In the genomic region with DNA sequence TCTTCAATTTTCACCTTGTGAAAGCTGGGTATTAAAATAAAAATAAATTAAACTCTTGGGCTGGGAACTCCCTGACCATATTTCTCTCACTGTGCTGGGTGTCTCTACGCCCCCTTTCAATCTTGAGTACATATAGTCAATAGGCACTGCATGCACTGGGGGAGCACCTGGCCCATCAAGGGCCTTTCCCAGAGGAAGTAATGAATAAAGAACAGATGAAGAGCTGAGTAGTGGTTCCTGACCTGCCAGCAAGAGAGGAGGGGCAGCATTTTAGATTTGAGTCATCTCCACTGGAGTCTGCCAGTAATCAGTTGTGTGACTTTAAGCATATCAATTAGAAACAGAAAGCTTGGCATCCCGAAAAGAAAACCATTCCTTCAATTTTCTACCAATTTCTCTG, we compare ENCODE assay signal across 8 cellular contexts. TPM values are rescaled to one million over a fixed set of nuclear protein-coding genes. Genes with fewer than 3 reads are reported as not detected.
DNase-seq lines count a peak whose midpoint lies in the region; ATAC-seq and TF ChIP-seq lines count a peak whose summit lies in the region.

No MANE protein-coding gene starts in this region.

- H3K4me1 ChIP-seq in heart right ventricle (peaks cover 0 to 33% (median 11%) of the 10 kb centered on the region in 9 donors), OCI-LY7 (ENCODE audit: insufficient read depth, low read length, poor library complexity, severe bottlenecking) (peaks cover 8% of the 10 kb centered on the region)

- H3K9me3 ChIP-seq in MG63, result no peaks in the 10 kb centered on the region
- H3K9me3 ChIP-seq in heart right ventricle, result no peaks in the 10 kb centered on the region
- no peaks in the 10 kb centered on the region for H3K9me3 ChIP-seq in OCI-LY7 (ENCODE audit: low read length)

- H3K27me3 ChIP-seq in MG63 (no peaks in the 10 kb centered on the region), heart right ventricle (no peaks in the 10 kb centered on the region)

- POLR2A ChIA-PET in OCI-LY7 (lab: Charles Lee), result no interaction called here

- no peak overlapping the region for H2AFZ ChIP-seq in OCI-LY7 (ENCODE audit: low read length)

- peak overlapping the region; percentile 41; the same call in 1 of the 2 replicates for H3K4me3 ChIP-seq in GM12864 (ENCODE audit: low read depth, low read length)
- H3K4me3 ChIP-seq in epithelial cell of proximal tubule (ENCODE audit: low read depth, low read length), result peak overlapping the region; percentile 16
- H3K4me3 ChIP-seq in MG63, result no peak overlapping the region
- H3K4me3 ChIP-seq in heart right ventricle, result no peak overlapping the region
- no peak overlapping the region for H3K4me3 ChIP-seq in OCI-LY7 (ENCODE audit: low read depth, low read length, poor library complexity, severe bottlenecking)

- DNase-seq in GM12864 (ENCODE audit: low read depth), result peak; percentile 72
- DNase-seq in epithelial cell of proximal tubule (ENCODE audit: low read depth), result peak; percentile 25
- no peak for DNase-seq in MG63
- no peak for DNase-seq in heart right ventricle
- no peak for DNase-seq in cerebellum (ENCODE audit: low spot score)
- no peak for DNase-seq in OCI-LY7 (ENCODE audit: low spot score)

- CTCF ChIA-PET in OCI-LY7 (lab: Charles Lee; ENCODE audit: unreplicated experiment), result no interaction called here

- no peaks in the 10 kb centered on the region for H3K9me2 ChIP-seq in OCI-LY7 (ENCODE audit: insufficient read depth, low read length)

- H3K36me3 ChIP-seq in MG63, result peaks cover 15% of the 10 kb centered on the region
- H3K36me3 ChIP-seq in heart right ventricle, result no peaks in the 10 kb centered on the region
- no peaks in the 10 kb centered on the region for H3K36me3 ChIP-seq in OCI-LY7 (ENCODE audit: insufficient read depth, low read length)

- BruUV-seq in OCI-LY7 (replicated peaks; lab: Mats Ljungman, UMichigan), result no TSS peak

- intact Hi-C loops in heart right ventricle (cut with DNase I) (no loop called here), OCI-LY7 (cut with micrococcal nuclease; ENCODE audit: unreplicated experiment) (no loop called here)

- no peak overlapping the region for H3K4me2 ChIP-seq in OCI-LY7 (ENCODE audit: low read length)

- TF ChIP-seq CTCF in GM12864 (IDR thresholded peaks at IDR 0.05; ENCODE audit: low read depth, low read length, missing control alignments) (no peak), epithelial cell of proximal tubule (conservative IDR thresholded peaks at IDR 0.05; ENCODE audit: low read depth, low read length) (no peak), heart right ventricle (IDR thresholded peaks at IDR 0.05) (no peak), OCI-LY7 (conservative IDR thresholded peaks at IDR 0.05; ENCODE audit: low read length) (no peak)

- H3K27ac ChIP-seq in heart right ventricle, result no peak overlapping the region
- no peak overlapping the region for H3K27ac ChIP-seq in OCI-LY7 (ENCODE audit: low read depth, low read length, poor library complexity, severe bottlenecking)

- peaks cover 33% of the 10 kb centered on the region; the same call in 1 of the 2 replicates for H3K79me2 ChIP-seq in OCI-LY7 (ENCODE audit: insufficient read depth, low read depth, low read length)

- ATAC-seq in GM21381 (IDR thresholded peaks at IDR 0.05; ENCODE audit: unreplicated experiment) (peak; percentile 78), HG03575 (IDR thresholded peaks at IDR 0.05; ENCODE audit: extremely low read depth, insufficient number of reproducible peaks, low FRiP score, unreplicated experiment) (peak; percentile 55), heart right ventricle (no peak)

- no peaks in the 10 kb centered on the region for H4K20me1 ChIP-seq in OCI-LY7 (ENCODE audit: insufficient read depth, low read length)

- 92 to 93% methylated on average over 2 of the region's 2 CpGs for WGBS in heart right ventricle, 2 donors

RNA-seq across cellular contexts. Expression of a gene that starts 6.2 kb away (rescaled TPM):
- total RNA-seq in epithelial cell of proximal tubule, result 97.7 and 100 TPM in 2 replicates
- 82.7 and 91.7 TPM in 2 replicates for total RNA-seq in MG63 (2014; rRNA removed; shearing (Covaris generic); ENCODE audit: low replicate concordance)
- total RNA-seq in heart right ventricle, result 100 to 1,000 TPM; 102 to 143 (median 116) TPM
- polyA plus RNA-seq in heart right ventricle, result 100 to 1,000 TPM; 116 to 136 TPM
- 43.3 TPM for total RNA-seq in cerebellum
- total RNA-seq in OCI-LY7 (2014; rRNA removed; shearing (Covaris generic)), result 66.2 and 72.4 TPM in 2 replicates
- 78.8 and 85.5 TPM in 2 replicates for total RNA-seq in OCI-LY7 (2022)

RNA-seq across cellular contexts. Expression of a gene that starts 46.4 kb away (rescaled TPM):
- total RNA-seq in epithelial cell of proximal tubule, result 11.0 and 20.3 TPM in 2 replicates
- 12.4 and 18.7 TPM in 2 replicates for total RNA-seq in MG63 (2014; rRNA removed; shearing (Covaris generic); ENCODE audit: low replicate concordance)
- total RNA-seq in heart right ventricle, result 10 to 100 TPM; 47.3 to 79.6 (median 57.1) TPM
- 10 to 100 TPM; 14.5 to 24.5 TPM for polyA plus RNA-seq in heart right ventricle
- 123 TPM for total RNA-seq in cerebellum
- 54.6 and 67.3 TPM in 2 replicates for total RNA-seq in OCI-LY7 (2014; rRNA removed; shearing (Covaris generic))
- 40.8 and 49.2 TPM in 2 replicates for total RNA-seq in OCI-LY7 (2022)

Comparison
In these comparisons a context has a peak if more than half of its experiments do, and no peak if none do; other contexts are left out.
1. DNase-seq: peak in GM12864 (single experiment) and epithelial cell of proximal tubule (single experiment); none in MG63 (single experiment), heart right ventricle (0 of 2), cerebellum (single experiment) and OCI-LY7 (single experiment).
2. H3K4me3 ChIP-seq: peak in GM12864 (single experiment) and epithelial cell of proximal tubule (single experiment); none in MG63 (single experiment), heart right ventricle (0 of 10) and OCI-LY7 (single experiment).
3. ATAC-seq: peak in GM21381 (single experiment) and HG03575 (single experiment); none in heart right ventricle (0 of 8).